Comparison of ENCODE assay signal across 1 cellular context in the genomic region with DNA sequence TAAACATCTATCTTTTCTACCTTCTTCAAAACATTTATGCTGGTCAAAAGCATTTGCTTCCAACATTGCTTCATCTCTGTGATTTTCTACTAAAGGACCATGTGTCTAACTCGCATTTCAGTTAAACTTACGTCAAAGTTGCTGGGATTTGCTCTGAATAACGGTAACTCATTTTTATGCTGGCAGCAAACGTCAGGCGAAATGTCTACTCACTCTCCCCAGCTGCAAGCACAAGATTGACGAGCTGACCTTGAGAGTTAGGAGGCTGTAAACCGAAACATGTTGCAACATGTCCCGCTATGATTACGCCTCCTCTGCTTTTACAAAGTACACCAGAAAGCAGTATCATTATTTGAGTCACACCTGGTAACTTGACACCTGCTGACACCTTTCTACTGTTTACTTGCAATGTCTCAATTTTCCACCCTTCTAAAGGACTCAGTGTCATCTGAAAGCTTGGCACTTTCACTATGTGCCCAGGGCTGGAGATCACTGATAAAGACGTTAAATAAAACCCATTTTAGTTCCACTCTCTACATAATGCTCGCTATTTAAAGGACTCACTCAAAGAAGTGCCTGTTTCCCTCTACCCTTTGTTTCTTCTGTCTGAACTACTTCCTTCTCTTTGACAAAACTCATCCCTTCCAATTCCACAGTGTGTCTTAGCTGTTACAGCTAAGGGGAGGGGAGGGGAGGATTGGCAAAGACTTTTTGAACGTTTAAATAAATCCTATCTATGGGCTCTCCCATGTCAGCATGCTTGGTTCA.
TF ChIP-seq lines count a peak whose summit lies in the region.

No MANE protein-coding gene starts in this region.

TF ChIP-seq in HepG2, 621 proteins besides CTCF, POLR2A, EP300 and RAD21 (continued from another document and continues in another):
- TF ChIP-seq SALL1 (CRISPR knock-in tag; IDR thresholded peaks at IDR 0.05) (peak; percentile 68), MIER3 (CRISPR knock-in tag; IDR thresholded peaks at IDR 0.05; ENCODE audit: borderline replicate concordance) (peak; percentile 74; the same call in 1 of the 2 replicates), HNRNPLL (IDR thresholded peaks at IDR 0.05; ENCODE audit: low read depth, low read length, poor library complexity, severe bottlenecking) (no peak), NFE2L2 (IDR thresholded peaks at IDR 0.05; ENCODE audit: low read length) (no peak), GZF1 (CRISPR knock-in tag; IDR thresholded peaks at IDR 0.05) (no peak), ELF3 (CRISPR knock-in tag; IDR thresholded peaks at IDR 0.05) (peak; percentile 52), RNF219 (CRISPR knock-in tag; IDR thresholded peaks at IDR 0.05) (no peak), ZHX2 (IDR thresholded peaks at IDR 0.05; ENCODE audit: low read depth) (0 out of 2 replicates have a peak, but pooled peaks have one; percentile 45), ZHX2 (CRISPR knock-in tag; IDR thresholded peaks at IDR 0.05; ENCODE audit: borderline replicate concordance) (no peak), TGIF2 (CRISPR knock-in tag; IDR thresholded peaks at IDR 0.05) (peak; percentile 51; the same call in 1 of the 2 replicates), ZNF205 (CRISPR knock-in tag; IDR thresholded peaks at IDR 0.05) (peak; percentile 63; the same call in 1 of the 2 replicates), ZNF879 (CRISPR knock-in tag; IDR thresholded peaks at IDR 0.05) (no peak), RARA (CRISPR knock-in tag; IDR thresholded peaks at IDR 0.05) (peak; percentile 44; the same call in 1 of the 2 replicates), EHMT2 (IDR thresholded peaks at IDR 0.05; ENCODE audit: borderline replicate concordance, low read depth, low read length) (no peak), ZNF713 (CRISPR knock-in tag; IDR thresholded peaks at IDR 0.05) (no peak), SIX4 (CRISPR knock-in tag; IDR thresholded peaks at IDR 0.05) (peak; percentile 100), TEF (CRISPR knock-in tag; IDR thresholded peaks at IDR 0.05) (0 out of 2 replicates have a peak, but pooled peaks have one; percentile 41), ZNF574 (CRISPR knock-in tag; IDR thresholded peaks at IDR 0.05) (peak; percentile 41; the same call in 1 of the 2 replicates), ZBTB21 (CRISPR knock-in tag; IDR thresholded peaks at IDR 0.05) (peak; percentile 65; the same call in 1 of the 2 replicates), RORA (CRISPR knock-in tag; IDR thresholded peaks at IDR 0.05) (no peak), NR2F2 (IDR thresholded peaks at IDR 0.05; ENCODE audit: borderline replicate concordance, low read depth) (no peak)
- TF ChIP-seq, protein P1, sequence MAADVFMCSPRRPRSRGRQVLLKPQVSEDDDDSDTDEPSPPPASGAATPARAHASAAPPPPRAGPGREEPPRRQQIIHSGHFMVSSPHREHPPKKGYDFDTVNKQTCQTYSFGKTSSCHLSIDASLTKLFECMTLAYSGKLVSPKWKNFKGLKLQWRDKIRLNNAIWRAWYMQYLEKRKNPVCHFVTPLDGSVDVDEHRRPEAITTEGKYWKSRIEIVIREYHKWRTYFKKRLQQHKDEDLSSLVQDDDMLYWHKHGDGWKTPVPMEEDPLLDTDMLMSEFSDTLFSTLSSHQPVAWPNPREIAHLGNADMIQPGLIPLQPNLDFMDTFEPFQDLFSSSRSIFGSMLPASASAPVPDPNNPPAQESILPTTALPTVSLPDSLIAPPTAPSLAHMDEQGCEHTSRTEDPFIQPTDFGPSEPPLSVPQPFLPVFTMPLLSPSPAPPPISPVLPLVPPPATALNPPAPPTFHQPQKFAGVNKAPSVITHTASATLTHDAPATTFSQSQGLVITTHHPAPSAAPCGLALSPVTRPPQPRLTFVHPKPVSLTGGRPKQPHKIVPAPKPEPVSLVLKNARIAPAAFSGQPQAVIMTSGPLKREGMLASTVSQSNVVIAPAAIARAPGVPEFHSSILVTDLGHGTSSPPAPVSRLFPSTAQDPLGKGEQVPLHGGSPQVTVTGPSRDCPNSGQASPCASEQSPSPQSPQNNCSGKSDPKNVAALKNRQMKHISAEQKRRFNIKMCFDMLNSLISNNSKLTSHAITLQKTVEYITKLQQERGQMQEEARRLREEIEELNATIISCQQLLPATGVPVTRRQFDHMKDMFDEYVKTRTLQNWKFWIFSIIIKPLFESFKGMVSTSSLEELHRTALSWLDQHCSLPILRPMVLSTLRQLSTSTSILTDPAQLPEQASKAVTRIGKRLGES (CRISPR knock-in tag; IDR thresholded peaks at IDR 0.05; ENCODE audit: borderline replicate concordance), result no peak
- TF ChIP-seq, protein P2, sequence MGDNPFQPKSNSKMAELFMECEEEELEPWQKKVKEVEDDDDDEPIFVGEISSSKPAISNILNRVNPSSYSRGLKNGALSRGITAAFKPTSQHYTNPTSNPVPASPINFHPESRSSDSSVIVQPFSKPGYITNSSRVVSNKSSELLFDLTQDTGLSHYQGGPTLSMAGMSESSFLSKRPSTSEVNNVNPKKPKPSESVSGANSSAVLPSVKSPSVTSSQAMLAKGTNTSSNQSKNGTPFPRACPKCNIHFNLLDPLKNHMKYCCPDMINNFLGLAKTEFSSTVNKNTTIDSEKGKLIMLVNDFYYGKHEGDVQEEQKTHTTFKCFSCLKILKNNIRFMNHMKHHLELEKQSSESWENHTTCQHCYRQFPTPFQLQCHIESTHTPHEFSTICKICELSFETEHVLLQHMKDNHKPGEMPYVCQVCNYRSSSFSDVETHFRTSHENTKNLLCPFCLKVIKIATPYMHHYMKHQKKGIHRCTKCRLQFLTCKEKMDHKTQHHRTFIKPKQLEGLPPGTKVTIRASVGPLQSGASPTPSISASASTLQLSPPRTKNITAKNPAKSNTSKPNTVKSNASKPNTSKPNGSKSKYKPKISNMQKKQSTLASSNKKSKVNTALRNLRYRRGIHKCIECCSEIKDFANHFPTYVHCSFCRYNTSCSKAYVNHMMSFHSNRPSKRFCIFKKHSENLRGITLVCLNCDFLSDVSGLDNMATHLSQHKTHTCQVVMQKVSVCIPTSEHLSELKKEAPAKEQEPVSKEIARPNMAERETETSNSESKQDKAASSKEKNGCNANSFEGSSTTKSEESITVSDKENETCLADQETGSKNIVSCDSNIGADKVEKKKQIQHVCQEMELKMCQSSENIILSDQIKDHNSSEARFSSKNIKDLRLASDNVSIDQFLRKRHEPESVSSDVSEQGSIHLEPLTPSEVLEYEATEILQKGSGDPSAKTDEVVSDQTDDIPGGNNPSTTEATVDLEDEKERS (CRISPR knock-in tag; IDR thresholded peaks at IDR 0.05), result peak; percentile 77; the same call in 1 of the 2 replicates
- TF ChIP-seq, protein P3, sequence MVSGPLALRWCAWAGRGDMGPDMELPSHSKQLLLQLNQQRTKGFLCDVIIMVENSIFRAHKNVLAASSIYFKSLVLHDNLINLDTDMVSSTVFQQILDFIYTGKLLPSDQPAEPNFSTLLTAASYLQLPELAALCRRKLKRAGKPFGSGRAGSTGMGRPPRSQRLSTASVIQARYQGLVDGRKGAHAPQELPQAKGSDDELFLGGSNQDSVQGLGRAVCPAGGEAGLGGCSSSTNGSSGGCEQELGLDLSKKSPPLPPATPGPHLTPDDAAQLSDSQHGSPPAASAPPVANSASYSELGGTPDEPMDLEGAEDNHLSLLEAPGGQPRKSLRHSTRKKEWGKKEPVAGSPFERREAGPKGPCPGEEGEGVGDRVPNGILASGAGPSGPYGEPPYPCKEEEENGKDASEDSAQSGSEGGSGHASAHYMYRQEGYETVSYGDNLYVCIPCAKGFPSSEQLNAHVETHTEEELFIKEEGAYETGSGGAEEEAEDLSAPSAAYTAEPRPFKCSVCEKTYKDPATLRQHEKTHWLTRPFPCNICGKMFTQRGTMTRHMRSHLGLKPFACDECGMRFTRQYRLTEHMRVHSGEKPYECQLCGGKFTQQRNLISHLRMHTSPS (CRISPR knock-in tag; IDR thresholded peaks at IDR 0.05; ENCODE audit: low read depth), result no peak
- TF ChIP-seq, protein P4, sequence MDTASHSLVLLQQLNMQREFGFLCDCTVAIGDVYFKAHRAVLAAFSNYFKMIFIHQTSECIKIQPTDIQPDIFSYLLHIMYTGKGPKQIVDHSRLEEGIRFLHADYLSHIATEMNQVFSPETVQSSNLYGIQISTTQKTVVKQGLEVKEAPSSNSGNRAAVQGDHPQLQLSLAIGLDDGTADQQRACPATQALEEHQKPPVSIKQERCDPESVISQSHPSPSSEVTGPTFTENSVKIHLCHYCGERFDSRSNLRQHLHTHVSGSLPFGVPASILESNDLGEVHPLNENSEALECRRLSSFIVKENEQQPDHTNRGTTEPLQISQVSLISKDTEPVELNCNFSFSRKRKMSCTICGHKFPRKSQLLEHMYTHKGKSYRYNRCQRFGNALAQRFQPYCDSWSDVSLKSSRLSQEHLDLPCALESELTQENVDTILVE (CRISPR knock-in tag; IDR thresholded peaks at IDR 0.05), result peak; percentile 84
